19 cellular contexts compared by ENCODE assay signal in genomic region chr21:39126486-39126806, GRCh38.
"Had no signal": no experiment of that assay in that cellular context is flagged by ENCODE, and none has a peak within 500 bp of the region (broad histone marks: within the 10 kb centered on the region; RNA-seq: fewer than 3 reads in every experiment).

No MANE protein-coding gene starts in this region.

- H3K27ac ChIP-seq: neutrophil, ovary, prostate gland, thyroid gland, upper lobe of right lung had no signal

- H3K27me3 ChIP-seq: heart right ventricle, neutrophil, ovary, thyroid gland, upper lobe of right lung had no signal

- H3K4me1 ChIP-seq: prostate gland, thyroid gland, upper lobe of right lung had no signal

- H3K36me3 ChIP-seq: heart right ventricle, neutrophil, ovary, prostate gland, thyroid gland, upper lobe of right lung had no signal

- ATAC-seq: activated T-cell treated with anti-CD3 and anti-CD28 coated beads, Interleukin-2, amount 50 U/mL, for 4 hours had no signal

- H3K27ac Mint-ChIP-seq: activated CD4-positive, alpha-beta T cell treated with anti-CD3 and anti-CD28 coated beads, Interleukin-2, amount 10 ng/mL, durations not matched to agents 24 days and 14 days; activated CD8-positive, alpha-beta T cell treated with anti-CD3 and anti-CD28 coated beads for 36 hours; activated naive CD8-positive, alpha-beta T cell treated with anti-CD3 and anti-CD28 coated beads, Interleukin-2, amount 10 ng/mL, durations not matched to agents 7 days and 5 days; activated T-helper 2 cell treated with anti-CD3 and anti-CD28 coated beads, Interferon-gamma antibody, Interleukin-2, Interleukin-4, amounts not matched to agents 10 μg/mL and 5 μg/mL and 100 μg/mL, durations not matched to agents 14 hours and 24 hours and 36 hours; natural killer cell; stimulated activated naive CD8-positive, alpha-beta T cell treated with anti-CD3 and anti-CD28 coated beads, Interleukin-15, Interleukin-2, amounts not matched to agents 100 ng/mL and 50 ng/mL, for 24 hours had no signal

- H3K27me3 Mint-ChIP-seq: activated CD8-positive, alpha-beta T cell treated with anti-CD3 and anti-CD28 coated beads for 36 hours had no signal

- H3K4me3 ChIP-seq: heart right ventricle, lung, ovary, prostate gland, skin epidermis, thyroid gland, upper lobe of right lung had no signal

- H3K9me3 Mint-ChIP-seq: activated CD4-positive, alpha-beta T cell treated with anti-CD3 and anti-CD28 coated beads, Interleukin-2, amount 10 ng/mL, durations not matched to agents 24 days and 14 days; stimulated activated naive CD8-positive, alpha-beta T cell treated with anti-CD3 and anti-CD28 coated beads, Interleukin-15, Interleukin-2, amounts not matched to agents 100 ng/mL and 50 ng/mL, for 24 hours had no signal

- DNase-seq: activated naive CD4-positive, alpha-beta T cell treated with Interleukin-2 at 50 U/mL for 16 hours; activated naive CD8-positive, alpha-beta T cell treated with anti-CD3 and anti-CD28 coated beads, Interleukin-2, amount 10 ng/mL, durations not matched to agents 7 days and 5 days; activated T-cell treated with anti-CD3 and anti-CD28 coated beads, Interleukin-2, amount 50 U/mL, for 4 hours; effector CD4-positive, alpha-beta T cell; natural killer cell; stimulated activated CD4-positive, alpha-beta T cell treated with anti-CD3 and anti-CD28 coated beads, Interleukin-1b, Interleukin-23, amount 100 ng/mL, for 48 hours; upper lobe of right lung had no signal

- H3K4me3 Mint-ChIP-seq: activated CD4-positive, alpha-beta T cell treated with anti-CD3 and anti-CD28 coated beads, Interleukin-2, amount 10 ng/mL, durations not matched to agents 24 days and 14 days; activated CD8-positive, alpha-beta T cell treated with anti-CD3 and anti-CD28 coated beads for 36 hours; activated naive CD8-positive, alpha-beta T cell treated with anti-CD3 and anti-CD28 coated beads, Interleukin-2, amount 10 ng/mL, durations not matched to agents 7 days and 5 days; activated T-cell treated with anti-CD3 and anti-CD28 coated beads, Interleukin-2, amount 50 U/mL, for 4 hours; mesothelial cell of epicardium; natural killer cell; stimulated activated naive CD8-positive, alpha-beta T cell treated with anti-CD3 and anti-CD28 coated beads, Interleukin-15, Interleukin-2, amounts not matched to agents 100 ng/mL and 50 ng/mL, for 24 hours had no signal

- H3K9me3 ChIP-seq: neutrophil, ovary, prostate gland, thyroid gland had no signal
